In genomic region chr1:41847011-41847410, GRCh38 we compare ENCODE assay signal across 19 cellular contexts.
"Had no signal": no experiment of that assay in that cellular context is flagged by ENCODE, and none has a peak within 500 bp of the region (broad histone marks: within the 10 kb centered on the region; RNA-seq: fewer than 3 reads in every experiment).

No MANE protein-coding gene starts in this region.

- H3K27ac ChIP-seq: spleen, tibial nerve had no signal

- H3K4me3 Mint-ChIP-seq: activated B cell treated with CpG ODN at 0.5 μM for 24 hours; activated CD4-positive, alpha-beta T cell treated with anti-CD3 and anti-CD28 coated beads, Interleukin-2, amount 10 ng/mL, durations not matched to agents 7 days and 5 days; activated naive CD8-positive, alpha-beta T cell treated with anti-CD3 and anti-CD28 coated beads, Interleukin-2, amount 50 U/mL, for 24 hours; activated T-cell treated with anti-CD3 and anti-CD28 coated beads, Interleukin-2, amount 50 U/mL, for 72 hours; nephron; T-cell had no signal

- H3K9me3 Mint-ChIP-seq: activated B cell treated with CpG ODN at 0.5 μM for 24 hours; activated CD4-positive, alpha-beta T cell treated with anti-CD3 and anti-CD28 coated beads, Interleukin-2, amount 10 ng/mL, durations not matched to agents 7 days and 5 days; activated naive CD8-positive, alpha-beta T cell treated with anti-CD3 and anti-CD28 coated beads, Interleukin-2, amount 50 U/mL, for 24 hours; activated T-cell treated with anti-CD3 and anti-CD28 coated beads, Interleukin-2, amount 50 U/mL, for 72 hours; nephron; T-cell had no signal

- H3K27me3 ChIP-seq: spleen, tibial nerve had no signal

- ATAC-seq: activated naive CD8-positive, alpha-beta T cell treated with anti-CD3 and anti-CD28 coated beads, Interleukin-2, amount 50 U/mL, for 24 hours; activated T-cell treated with anti-CD3 and anti-CD28 coated beads, Interleukin-2, amount 50 U/mL, for 72 hours; T-cell had no signal

- DNase-seq: activated B cell treated with CpG ODN at 0.5 μM for 24 hours; activated CD4-positive, alpha-beta T cell treated with anti-CD3 and anti-CD28 coated beads, Interleukin-2, amount 10 ng/mL, durations not matched to agents 7 days and 5 days; activated effector memory CD4-positive, alpha-beta T cell treated with Interleukin-2 at 50 U/mL for 16 hours; activated naive CD4-positive, alpha-beta T cell treated with Interleukin-2 at 50 U/mL for 16 hours; activated naive CD8-positive, alpha-beta T cell treated with anti-CD3 and anti-CD28 coated beads, Interleukin-2, amount 50 U/mL, for 24 hours; activated T-cell treated with anti-CD3 and anti-CD28 coated beads for 4 hours; activated T-cell treated with anti-CD3 and anti-CD28 coated beads, Interleukin-2, amount 50 U/mL, for 72 hours; effector CD8-positive, alpha-beta T cell; glutamatergic neuron; posterior cingulate gyrus; spleen; stimulated activated naive CD4-positive, alpha-beta T cell treated with Interleukin-2 at 50 U/mL for 16 hours; T-cell had no signal

- H3K36me3 ChIP-seq: spleen had no signal

- H3K4me3 ChIP-seq: spleen, tibial nerve had no signal

- FAIRE-seq: colon, endometrium, frontal cortex, islet of Langerhans had no signal

- H3K9me3 ChIP-seq: spleen, tibial nerve had no signal

- H3K27me3 Mint-ChIP-seq: activated B cell treated with CpG ODN at 0.5 μM for 24 hours; activated CD4-positive, alpha-beta T cell treated with anti-CD3 and anti-CD28 coated beads, Interleukin-2, amount 10 ng/mL, durations not matched to agents 7 days and 5 days; activated naive CD8-positive, alpha-beta T cell treated with anti-CD3 and anti-CD28 coated beads, Interleukin-2, amount 50 U/mL, for 24 hours; T-cell had no signal

- H3K27ac Mint-ChIP-seq: activated B cell treated with CpG ODN at 0.5 μM for 24 hours; activated CD4-positive, alpha-beta T cell treated with anti-CD3 and anti-CD28 coated beads, Interleukin-2, amount 10 ng/mL, durations not matched to agents 7 days and 5 days; activated naive CD8-positive, alpha-beta T cell treated with anti-CD3 and anti-CD28 coated beads, Interleukin-2, amount 50 U/mL, for 24 hours; activated T-cell treated with anti-CD3 and anti-CD28 coated beads, Interleukin-2, amount 50 U/mL, for 72 hours; nephron; T-cell had no signal
